ENCODE assay signal across 8 cellular contexts in the genomic region with DNA sequence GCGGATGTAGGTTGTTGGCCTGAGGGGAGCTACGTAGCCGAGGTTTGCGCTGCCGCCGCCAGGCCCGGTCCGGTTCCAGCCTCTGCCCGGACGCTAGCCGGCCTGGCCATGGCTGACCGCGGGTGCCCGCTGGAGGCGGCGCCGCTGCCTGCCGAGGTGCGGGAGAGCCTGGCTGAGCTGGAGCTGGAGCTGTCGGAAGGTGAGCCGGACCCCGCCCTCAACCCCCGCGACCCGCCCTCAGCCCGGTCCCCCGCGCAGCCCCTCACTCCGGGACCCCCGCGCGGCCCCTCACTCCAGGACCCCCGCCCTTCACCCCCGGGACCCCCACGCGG. TPM values are rescaled to one million over a fixed set of nuclear protein-coding genes. Genes with fewer than 3 reads are reported as not detected.
A peak's percentile ranks its signal among the peaks of the same experiment; 100 is the strongest.
DNase-seq lines count a peak whose midpoint lies in the region; ATAC-seq and TF ChIP-seq lines count a peak whose summit lies in the region.

No MANE protein-coding gene starts in this region.

- H3K36me3 Mint-ChIP-seq in GM23338 (ENCODE audit: low read depth) (peaks cover 23% of the 10 kb centered on the region), glutamatergic neuron (ENCODE audit: unreplicated experiment) (no peaks in the 10 kb centered on the region)

- H4K20me1 ChIP-seq in GM23338 (replicated peaks; ENCODE audit: insufficient read depth), result peaks cover 11% of the 10 kb centered on the region

- H3K9me3 ChIP-seq in skeletal muscle tissue (ENCODE audit: control insufficient read depth in 3 of 3, low read length in 3 of 3), result no peaks in the 10 kb centered on the region

- ATAC-seq in GM23338 (peak; percentile 45), HG03025 (IDR thresholded peaks at IDR 0.05; ENCODE audit: low FRiP score, unreplicated experiment) (no peak)

- TF ChIP-seq CTCF in GM23338 (conservative IDR thresholded peaks at IDR 0.05; ENCODE audit: low read depth in 2 of 2), result no peak
- TF ChIP-seq CTCF in VCaP (conservative IDR thresholded peaks at IDR 0.05), result 0 out of 2 replicates have a peak, but pooled peaks have one; percentile 3
- TF ChIP-seq CTCF in glutamatergic neuron (IDR thresholded peaks at IDR 0.05; ENCODE audit: partially characterized antibody, unreplicated experiment), result no peak

- H3K27me3 ChIP-seq in GM23338 (ENCODE audit: insufficient read depth), result no peaks in the 10 kb centered on the region
- H3K27me3 ChIP-seq in skeletal muscle tissue (ENCODE audit: control insufficient read depth in 3 of 3, insufficient read depth in 3 of 3, low read length in 3 of 3), result no peaks in the 10 kb centered on the region

- H3K4me3 Mint-ChIP-seq in GM23338 (peak overlapping the region; percentile 86; the same call in 2 of the 3 replicates), glutamatergic neuron (ENCODE audit: unreplicated experiment) (peak overlapping the region; percentile 65)

- no peaks in the 10 kb centered on the region for H3K9me2 ChIP-seq in GM23338 (ENCODE audit: insufficient read depth)

- DNase-seq in GM23338 (ENCODE audit: low spot score) (no peak), glutamatergic neuron (no peak), cerebellum (ENCODE audit: low spot score) (no peak), hippocampal formation (lab: John Stamatoyannopoulos, UW) (no peak), DMS114 treated with DMSO at 0.1 percent for 48 hours (lab: John Stamatoyannopoulos, UW; ENCODE audit: unreplicated experiment) (no peak)

- peak overlapping the region; percentile 92 for H3K4me2 ChIP-seq in GM23338

- peak overlapping the region; percentile 73 to 88 (median 81) for H3K9ac ChIP-seq in skeletal muscle tissue (ENCODE audit: low read depth in 1 of 3, low read length in 3 of 3)

- peaks cover 14% of the 10 kb centered on the region for H3K4me1 ChIP-seq in GM23338 (ENCODE audit: insufficient read depth)
- peaks cover 47 to 53% (median 53%) of the 10 kb centered on the region in 3 donors for H3K4me1 ChIP-seq in skeletal muscle tissue (ENCODE audit: control insufficient read depth in 3 of 3, insufficient read depth in 3 of 3, low read length in 3 of 3)

- no peaks in the 10 kb centered on the region for H3K36me3 ChIP-seq in GM23338 (ENCODE audit: insufficient read depth)
- H3K36me3 ChIP-seq in skeletal muscle tissue (ENCODE audit: control insufficient read depth in 3 of 3, insufficient read depth in 3 of 3, low read length in 3 of 3), result peaks cover 0 to 5% (median 0%) of the 10 kb centered on the region in 3 donors

- H3K27ac ChIP-seq in GM23338 (ENCODE audit: low read depth) (no peak overlapping the region), VCaP (peak overlapping the region; percentile 96), skeletal muscle tissue (ENCODE audit: low read depth, low read length) (peak overlapping the region; percentile 81)

- H3K27ac Mint-ChIP-seq in GM23338, result no peak overlapping the region
- no peak overlapping the region for H3K27ac Mint-ChIP-seq in glutamatergic neuron (ENCODE audit: unreplicated experiment)

- H3K4me3 ChIP-seq in GM23338, result peak overlapping the region; percentile 81
- H3K4me3 ChIP-seq in skeletal muscle tissue (ENCODE audit: low read length in 3 of 3), result peak overlapping the region; percentile 70 to 94 (median 90)

- H2AFZ ChIP-seq in GM23338, result no peak overlapping the region

- H3K4me1 Mint-ChIP-seq in GM23338 (peaks cover 18% of the 10 kb centered on the region; the same call in 2 of the 3 replicates), glutamatergic neuron (ENCODE audit: low read depth, unreplicated experiment) (no peaks in the 10 kb centered on the region)

- no peaks in the 10 kb centered on the region for H3K9me3 Mint-ChIP-seq in GM23338
- H3K9me3 Mint-ChIP-seq in glutamatergic neuron (ENCODE audit: unreplicated experiment), result peaks cover 6% of the 10 kb centered on the region

- peaks cover 57% of the 10 kb centered on the region for H3K79me2 ChIP-seq in GM23338 (replicated peaks; ENCODE audit: insufficient read depth)

- 0 out of 2 replicates have a peak, but pooled peaks cover 6% of the 10 kb centered on the region for H3F3A ChIP-seq in GM23338 (replicated peaks; ENCODE audit: low read depth)

- peaks cover 5% of the 10 kb centered on the region for H3K27me3 Mint-ChIP-seq in GM23338 (ENCODE audit: insufficient read depth, low read depth, poor library complexity)
- H3K27me3 Mint-ChIP-seq in glutamatergic neuron (ENCODE audit: unreplicated experiment), result no peaks in the 10 kb centered on the region

TF ChIP-seq in GM23338, 12 proteins besides CTCF, POLR2A, EP300 and RAD21 (continues in another document):
- TF ChIP-seq NANOG (IDR thresholded peaks at IDR 0.05; ENCODE audit: borderline replicate concordance) (no peak), ZNF114 (CRISPR knock-in tag; IDR thresholded peaks at IDR 0.05) (no peak), STAT1 (IDR thresholded peaks at IDR 0.05; ENCODE audit: unreplicated experiment) (no peak), EZH2 (IDR thresholded peaks at IDR 0.05; ENCODE audit: low read depth, unreplicated experiment) (no peak), POLR2AphosphoS5 (IDR thresholded peaks at IDR 0.05; ENCODE audit: low read depth) (no peak; the same call in 1 of the 2 replicates), ETS1 (IDR thresholded peaks at IDR 0.05) (no peak), ZNF462 (CRISPR knock-in tag; IDR thresholded peaks at IDR 0.05) (no peak), EZH2phosphoT487 (IDR thresholded peaks at IDR 0.05; ENCODE audit: unreplicated experiment) (no peak)

RNA-seq across cellular contexts. Expression of gene DIP2A, which starts 0.3 kb away (rescaled TPM):
- total RNA-seq in GM23338 (2014; rRNA removed; shearing (Covaris generic)), result 34.4 and 36.3 TPM in 2 replicates
- 15.9 and 18.5 TPM in 2 replicates for polyA plus RNA-seq in GM23338 (2016; fragmentation: Nextera tagmentation; extraction: Ambion mirVana)
- total RNA-seq in glutamatergic neuron (ENCODE audit: unreplicated experiment) (55.4 TPM), skeletal muscle tissue (23.5 TPM), cerebellum (67.7 TPM)
